In the genomic region with DNA sequence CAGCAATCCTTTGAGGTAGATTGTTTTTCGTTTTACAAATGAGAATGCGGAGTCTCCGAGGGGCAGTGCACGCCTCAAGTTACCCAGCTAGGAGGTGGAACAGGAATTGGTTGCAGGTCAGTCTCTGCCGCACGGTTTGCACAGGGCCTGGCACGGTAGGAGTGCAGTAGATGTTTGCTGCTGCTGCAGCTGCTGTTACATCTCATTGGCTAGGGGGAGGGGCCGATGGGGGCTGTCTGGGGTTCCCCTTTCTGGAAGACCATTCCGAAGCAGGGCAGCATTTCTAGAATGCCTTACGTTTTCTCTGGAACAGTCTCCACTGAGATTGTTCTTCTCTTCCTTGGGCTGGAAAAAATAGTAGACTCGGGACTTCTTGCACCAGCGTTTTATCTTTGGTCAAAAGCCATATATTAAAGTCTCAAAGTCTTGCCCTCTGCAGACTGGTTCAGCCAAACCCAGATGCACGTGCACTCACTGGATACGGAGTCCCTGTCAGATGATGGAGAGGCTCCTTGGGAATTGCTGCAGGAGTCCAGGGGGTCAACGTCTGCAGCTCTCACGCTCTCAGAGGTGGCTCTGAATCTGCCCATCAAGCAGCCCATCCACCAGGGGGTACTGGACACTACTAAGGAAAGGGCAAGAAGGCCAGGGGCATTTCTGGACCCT, we compare ENCODE assay signal across 8 cellular contexts. TPM values are rescaled to one million over a fixed set of nuclear protein-coding genes. Genes with fewer than 3 reads are reported as not detected.
DNase-seq lines count a peak whose midpoint lies in the region; ATAC-seq lines count a peak whose summit lies in the region.

No MANE protein-coding gene starts in this region.

- no peak for ATAC-seq in activated T-cell treated with anti-CD3 and anti-CD28 coated beads, Interleukin-2, amount 50 U/mL, for 72 hours (replicated peaks in 1 of 2)
- no peak for ATAC-seq in HG02884 (IDR thresholded peaks at IDR 0.05; ENCODE audit: unreplicated experiment)

- H3K4me3 ChIP-seq in iPS-18c (ENCODE audit: insufficient read depth, low read depth, low read length): peak overlapping the region; percentile 93

- H3K9me3 ChIP-seq in iPS-18c (ENCODE audit: control insufficient read depth, insufficient read depth, low read length): no peaks in the 10 kb centered on the region

- DNase-seq in stimulated activated CD4-positive, alpha-beta T cell treated with anti-CD3 and anti-CD28 coated beads, Interleukin-12 subunit alpha, Interleukin-12 subunit beta, amount 100 ng/mL, for 4 hours: peak; percentile 43
- DNase-seq in stimulated activated CD4-positive, alpha-beta T cell treated with anti-CD3 and anti-CD28 coated beads, Interleukin-2, amount 100 ng/mL, for 48 hours: no peak
- peak; percentile 48 to 55 for DNase-seq in activated T-cell treated with anti-CD3 and anti-CD28 coated beads, Interleukin-2, amount 50 U/mL, for 72 hours
- DNase-seq in stimulated activated CD4-positive, alpha-beta T cell treated with anti-CD3 and anti-CD28 coated beads, TNF-alpha, amount 100 ng/mL, for 1 hour (ENCODE audit: low read depth in 3 of 3, low spot score in 1 of 3): peak in 2 of 3 donors; percentile 16 to 38
- no peak for DNase-seq in medulla oblongata (ENCODE audit: extremely low spot score)
- no peak for DNase-seq in NCI-H1694 treated with DMSO at 0.1 percent for 48 hours (lab: John Stamatoyannopoulos, UW)

- peak overlapping the region; percentile 96 for H3K4me3 Mint-ChIP-seq in activated T-cell treated with anti-CD3 and anti-CD28 coated beads, Interleukin-2, amount 50 U/mL, for 72 hours

- peaks cover 70% of the 10 kb centered on the region for H3K4me1 Mint-ChIP-seq in activated T-cell treated with anti-CD3 and anti-CD28 coated beads, Interleukin-2, amount 50 U/mL, for 72 hours (ENCODE audit: low read depth)

- H3K36me3 Mint-ChIP-seq in activated T-cell treated with anti-CD3 and anti-CD28 coated beads, Interleukin-2, amount 50 U/mL, for 72 hours (ENCODE audit: insufficient read depth in 2 of 2): peaks cover 11 to 16% of the 10 kb centered on the region in 2 donors

- H3K9me3 Mint-ChIP-seq in activated T-cell treated with anti-CD3 and anti-CD28 coated beads, Interleukin-2, amount 50 U/mL, for 72 hours: no peaks in the 10 kb centered on the region

- H3K27ac Mint-ChIP-seq in activated T-cell treated with anti-CD3 and anti-CD28 coated beads, Interleukin-2, amount 50 U/mL, for 72 hours: peak overlapping the region; percentile 97

- no peaks in the 10 kb centered on the region for H3K27me3 Mint-ChIP-seq in activated T-cell treated with anti-CD3 and anti-CD28 coated beads, Interleukin-2, amount 50 U/mL, for 72 hours (ENCODE audit: low read depth)

RNA-seq across cellular contexts. Expression of gene USP20, which starts 1.2 kb away (rescaled TPM):
- total RNA-seq in activated T-cell treated with anti-CD3 and anti-CD28 coated beads, Interleukin-2, amount 50 U/mL, for 72 hours: 10 to 100 TPM; 74.4 to 77.9 TPM

RNA-seq across cellular contexts. Expression of gene C9orf78, which starts 1.4 kb away (rescaled TPM):
- 10 to 100 TPM; 44.6 to 51.7 TPM for total RNA-seq in activated T-cell treated with anti-CD3 and anti-CD28 coated beads, Interleukin-2, amount 50 U/mL, for 72 hours

RNA-seq across cellular contexts. Expression of gene TOR1A, which starts 12.5 kb away (rescaled TPM):
- 10 to 100 TPM; 47.0 to 49.3 TPM for total RNA-seq in activated T-cell treated with anti-CD3 and anti-CD28 coated beads, Interleukin-2, amount 50 U/mL, for 72 hours

RNA-seq across cellular contexts. Expression of gene TOR1B, which starts 33.5 kb away (rescaled TPM):
- 10 to 100 TPM; 19.9 to 32.0 TPM for total RNA-seq in activated T-cell treated with anti-CD3 and anti-CD28 coated beads, Interleukin-2, amount 50 U/mL, for 72 hours

Comparison
In these comparisons a context has a peak if more than half of its experiments do, and no peak if none do; other contexts are left out.
1. DNase-seq: peak in stimulated activated CD4-positive, alpha-beta T cell treated with anti-CD3 and anti-CD28 coated beads, Interleukin-12 subunit alpha, Interleukin-12 subunit beta, amount 100 ng/mL, for 4 hours (single experiment), activated T-cell treated with anti-CD3 and anti-CD28 coated beads, Interleukin-2, amount 50 U/mL, for 72 hours (2 of 2) and stimulated activated CD4-positive, alpha-beta T cell treated with anti-CD3 and anti-CD28 coated beads, TNF-alpha, amount 100 ng/mL, for 1 hour (2 of 3); none in stimulated activated CD4-positive, alpha-beta T cell treated with anti-CD3 and anti-CD28 coated beads, Interleukin-2, amount 100 ng/mL, for 48 hours (0 of 2), medulla oblongata (single experiment) and NCI-H1694 treated with DMSO at 0.1 percent for 48 hours (single experiment).